Comparison of ENCODE assay signal across 16 cellular contexts in the genomic region with DNA sequence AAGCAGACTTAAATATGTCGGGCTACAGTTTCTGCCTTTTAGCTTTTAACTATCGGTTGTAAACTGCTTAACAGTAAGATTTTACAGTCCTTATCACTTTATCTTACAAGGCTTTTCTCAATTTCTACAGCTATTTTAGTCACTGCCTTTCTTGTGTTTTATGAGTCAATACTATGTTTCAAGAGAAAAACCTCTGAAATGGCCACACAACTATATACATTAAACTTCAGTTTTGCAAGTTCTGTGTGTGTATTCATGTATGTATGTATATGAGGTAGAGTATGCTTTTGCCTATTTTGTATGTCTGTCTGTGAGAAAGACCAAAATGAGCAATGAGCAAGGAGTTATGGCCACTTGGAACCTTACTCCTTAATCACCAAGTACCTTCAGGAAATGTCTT.
DNase-seq lines count a peak whose midpoint lies in the region; ATAC-seq and TF ChIP-seq lines count a peak whose summit lies in the region.
"Had no signal": no experiment of that assay in that cellular context is flagged by ENCODE, and none has a peak within 500 bp of the region (broad histone marks: within the 10 kb centered on the region; RNA-seq: fewer than 3 reads in every experiment).

No MANE protein-coding gene starts in this region.

- in situ Hi-C loops in GM13977 (cut with MboI; ENCODE audit: low pct_unique_long_range_greater_than_20kb, low sequenced_read_pairs, unreplicated experiment), result no loop called here

- H3K4me1 ChIP-seq in right atrium auricular region, result peaks cover 0 to 70% of the 10 kb centered on the region in 2 donors
- H3K4me1 ChIP-seq in hepatocyte (ENCODE audit: insufficient read depth), result peaks cover 23% of the 10 kb centered on the region
- peaks cover 3% of the 10 kb centered on the region for H3K4me1 ChIP-seq in rectal smooth muscle tissue (ENCODE audit: control insufficient read depth, insufficient read depth, low read length)
- no peaks in the 10 kb centered on the region for H3K4me1 ChIP-seq in aorta (ENCODE audit: control insufficient read depth in 1 of 2, insufficient read depth in 2 of 2, low read length in 2 of 2)

- H3K27ac ChIP-seq in right atrium auricular region (peak overlapping the region; percentile 70 to 83), hepatocyte (peak overlapping the region; percentile 81), rectal smooth muscle tissue (ENCODE audit: low read depth, low read length) (peak overlapping the region; percentile 86), aorta (ENCODE audit: low read depth in 1 of 2, low read length in 2 of 2) (peak overlapping the region; percentile 78 to 97), substantia nigra (ENCODE audit: low read depth, low read length, poor library complexity, severe bottlenecking) (no peak overlapping the region)

- no peaks in the 10 kb centered on the region for H3K79me2 ChIP-seq in hepatocyte

- no peak for TF ChIP-seq CTCF in right atrium auricular region (IDR thresholded peaks at IDR 0.05)
- TF ChIP-seq CTCF in hepatocyte (IDR thresholded peaks at IDR 0.05; ENCODE audit: poor library complexity), result no peak
- no peak for TF ChIP-seq CTCF in GM13977 (IDR thresholded peaks at IDR 0.05; ENCODE audit: extremely low read depth, insufficient read depth, missing control alignments)

- no peaks in the 10 kb centered on the region for H4K20me1 ChIP-seq in hepatocyte (ENCODE audit: insufficient read depth, poor library complexity, severe bottlenecking)

- H3K9me3 ChIP-seq in right atrium auricular region (no peaks in the 10 kb centered on the region), hepatocyte (ENCODE audit: low read depth) (no peaks in the 10 kb centered on the region), aorta (ENCODE audit: control insufficient read depth, low read length) (no peaks in the 10 kb centered on the region)

- ATAC-seq in left ventricle myocardium superior, result no peak
- ATAC-seq in aorta (ENCODE audit: low FRiP score), result no peak

- H3K4me3 ChIP-seq in right atrium auricular region (peak overlapping the region; percentile 29 to 43), hepatocyte (no peak overlapping the region), rectal smooth muscle tissue (ENCODE audit: low read length) (peak overlapping the region; percentile 51), aorta (ENCODE audit: low read length in 2 of 2) (peak overlapping the region; percentile 94 to 100)

- H3K27me3 ChIP-seq in right atrium auricular region, result no peaks in the 10 kb centered on the region
- H3K27me3 ChIP-seq in hepatocyte, result no peaks in the 10 kb centered on the region
- H3K27me3 ChIP-seq in rectal smooth muscle tissue (ENCODE audit: control insufficient read depth, insufficient read depth, low read length), result no peaks in the 10 kb centered on the region
- H3K27me3 ChIP-seq in aorta (ENCODE audit: control insufficient read depth in 1 of 2, insufficient read depth in 2 of 2, low read length in 1 of 2), result no peaks in the 10 kb centered on the region

- 26% methylated on average over 2 of the region's 2 CpGs for WGBS in hepatocyte (ENCODE audit: low lambda C conversion rate, missing lambda C conversion rate)
- 6 to 7% methylated on average over 2 of the region's 2 CpGs for WGBS in aorta, 2 donors

- no peaks in the 10 kb centered on the region for H3K9me2 ChIP-seq in hepatocyte (replicated peaks; ENCODE audit: insufficient read depth)

- H3K4me2 ChIP-seq in hepatocyte, result peak overlapping the region; percentile 71

- intact Hi-C loops in left ventricle myocardium superior (cut with micrococcal nuclease), result no loop called here
- intact Hi-C loops in aorta (cut with DNase I), result loop anchor here (5.0 kb wide), 2 partner anchors 33 to 47 kb away; no protein-coding TSS in a partner anchor

- H3K36me3 ChIP-seq in right atrium auricular region (peaks cover 4% of the 10 kb centered on the region), hepatocyte (replicated peaks; ENCODE audit: insufficient read depth, low read depth) (no peaks in the 10 kb centered on the region), rectal smooth muscle tissue (ENCODE audit: control insufficient read depth, insufficient read depth, low read length) (no peaks in the 10 kb centered on the region), aorta (ENCODE audit: control insufficient read depth in 1 of 2, insufficient read depth in 2 of 2, low read length in 1 of 2) (no peaks in the 10 kb centered on the region)

- DNase-seq in right atrium auricular region (ENCODE audit: low spot score) (no peak), left ventricle myocardium superior (no peak), hepatocyte (ENCODE audit: low spot score) (no peak), aorta (no peak), GM03348 (ENCODE audit: low spot score) (no peak), GM13977 (ENCODE audit: low spot score) (no peak), substantia nigra (lab: John Stamatoyannopoulos, UW) (no peak)
- DNase-seq: activated CD4-positive, alpha-beta T cell treated with anti-CD3 and anti-CD28 coated beads, Interleukin-2, amount 50 U/mL, for 1 hour; amniotic stem cell; dermis blood vessel endothelial cell; GOT3; NCI-H1048; NK-92 treated with Interleukin-12 subunit alpha and Interleukin-12 subunit beta, amount 100 ng/mL, for 24 hours; SHP77 treated with DMSO at 0.1 percent for 48 hours; stimulated activated CD4-positive, alpha-beta T cell treated with anti-CD3 and anti-CD28 coated beads, Interleukin-1b, Interleukin-23, amount 100 ng/mL, for 48 hours had no signal

- H2AFZ ChIP-seq in hepatocyte, result no peak overlapping the region

- H3K9ac ChIP-seq in rectal smooth muscle tissue (ENCODE audit: low read length), result no peak overlapping the region
